Comparison of ENCODE assay signal across 23 cellular contexts in the genomic region with DNA sequence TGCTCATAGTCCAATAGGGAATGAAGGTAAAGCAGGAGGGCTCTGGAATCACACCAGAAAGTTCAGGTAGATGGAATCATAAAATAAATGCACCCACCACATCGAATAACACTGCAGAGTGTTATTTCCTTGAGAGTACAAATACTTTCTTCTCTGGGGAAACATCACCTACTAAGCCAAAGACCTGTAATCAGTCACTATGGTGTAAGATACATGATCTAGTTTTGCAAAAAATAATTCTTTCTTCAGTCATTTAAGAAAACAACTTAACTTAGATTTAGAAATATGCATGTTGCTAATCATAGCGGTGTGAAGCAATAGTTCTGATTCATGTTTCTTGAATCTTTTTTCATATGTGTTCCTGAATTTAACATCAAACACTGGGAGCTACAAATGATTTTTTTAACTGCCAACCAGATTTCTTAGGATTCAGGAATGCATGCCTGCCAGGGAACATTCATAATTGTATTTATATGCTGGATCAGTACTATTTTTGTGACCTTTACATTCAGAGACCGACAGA. TPM values are rescaled to one million over a fixed set of nuclear protein-coding genes. Genes with fewer than 3 reads are reported as not detected.
"Had no signal": no experiment of that assay in that cellular context is flagged by ENCODE, and none has a peak within 500 bp of the region (broad histone marks: within the 10 kb centered on the region; RNA-seq: fewer than 3 reads in every experiment).

No MANE protein-coding gene starts in this region.

- DNase-seq: activated CD4-positive, alpha-beta memory T cell treated with anti-CD3 and anti-CD28 coated beads, Interleukin-2, amount 10 ng/mL, durations not matched to agents 7 days and 5 days; activated CD4-positive, alpha-beta T cell treated with anti-CD3 and anti-CD28 coated beads, Interleukin-2, amount 10 ng/mL, durations not matched to agents 24 days and 14 days; activated effector memory CD4-positive, alpha-beta T cell treated with anti-CD3 and anti-CD28 coated beads, Interleukin-2, amount 50 U/mL, for 16 hours; activated naive CD4-positive, alpha-beta T cell treated with anti-CD3 and anti-CD28 coated beads, Interleukin-2, amount 10 ng/mL, durations not matched to agents 7 days and 5 days; activated T-cell treated with anti-CD3 and anti-CD28 coated beads for 4 hours; anterior cingulate cortex; body of pancreas; central memory CD4-positive, alpha-beta T cell; effector memory CD4-positive, alpha-beta T cell; glutamatergic neuron; hippocampal formation; left ventricle myocardium inferior; naive thymus-derived CD8-positive, alpha-beta T cell; retina; spleen; stimulated activated CD4-positive, alpha-beta T cell treated with anti-CD3 and anti-CD28 coated beads, Interleukin-4, amount 100 ng/mL, for 1 hour; stimulated activated naive CD4-positive, alpha-beta T cell; T-cell had no signal

- H3K4me3 ChIP-seq: body of pancreas, esophagus muscularis mucosa, left ventricle myocardium inferior, neural progenitor cell, spleen, thoracic aorta had no signal

- ATAC-seq: activated CD4-positive, CD25-positive, alpha-beta regulatory T cell treated with anti-CD3 and anti-CD28 coated beads, Interleukin-2, amount 50 U/mL, for 24 hours; body of pancreas; naive thymus-derived CD8-positive, alpha-beta T cell; T-cell had no signal

- H3K27ac ChIP-seq: body of pancreas, esophagus muscularis mucosa, left ventricle myocardium inferior, neural progenitor cell, spleen, thoracic aorta, VCaP had no signal

RNA-seq across cellular contexts. Expression of a gene that starts 40.2 kb away (rescaled TPM):
- total RNA-seq: activated CD4-positive, alpha-beta memory T cell treated with anti-CD3 and anti-CD28 coated beads, Interleukin-2, amount 10 ng/mL, durations not matched to agents 7 days and 5 days; activated CD4-positive, alpha-beta T cell treated with anti-CD3 and anti-CD28 coated beads, Interleukin-2, amount 10 ng/mL, durations not matched to agents 24 days and 14 days; naive thymus-derived CD8-positive, alpha-beta T cell had no signal
